Comparison of ENCODE assay signal across 12 cellular contexts in genomic region chr12:53533476-53533875, GRCh38.
"Had no signal": no experiment of that assay in that cellular context is flagged by ENCODE, and none has a peak within 500 bp of the region (broad histone marks: within the 10 kb centered on the region; RNA-seq: fewer than 3 reads in every experiment).

No MANE protein-coding gene starts in this region.

- ATAC-seq: activated CD8-positive, alpha-beta T cell treated with anti-CD3 and anti-CD28 coated beads for 36 hours; heart left ventricle; left colon; stimulated activated memory B cell treated with anti-CD40 and anti-IgM and Interleukin-4, amounts not matched to agents 10 μg/mL and 1 μg/mL and 100 μg/mL, for 72 hours; WTC11 had no signal

- DNase-seq: activated CD4-positive, alpha-beta T cell treated with anti-CD3 and anti-CD28 coated beads for 4 hours; activated CD8-positive, alpha-beta T cell treated with anti-CD3 and anti-CD28 coated beads for 36 hours; activated gamma-delta T cell treated with Interleukin-2 at 50 U/mL for 16 hours; activated T-cell treated with anti-CD3 and anti-CD28 coated beads, Interleukin-2, amount 50 U/mL, for 48 hours; brain microvascular endothelial cell; dermis blood vessel endothelial cell; heart left ventricle; left colon; naive B cell; retina had no signal
